Comparison of ENCODE assay signal across 23 cellular contexts in genomic region chr1:204115128-204115527, GRCh38. TPM values are rescaled to one million over a fixed set of nuclear protein-coding genes. Genes with fewer than 3 reads are reported as not detected.
DNase-seq lines count a peak whose midpoint lies in the region; ATAC-seq and TF ChIP-seq lines count a peak whose summit lies in the region.
"Had no signal": no experiment of that assay in that cellular context is flagged by ENCODE, and none has a peak within 500 bp of the region (broad histone marks: within the 10 kb centered on the region; RNA-seq: fewer than 3 reads in every experiment).

No MANE protein-coding gene starts in this region.

- H3K27me3 ChIP-seq in naive thymus-derived CD4-positive, alpha-beta T cell (ENCODE audit: control insufficient read depth in 2 of 2, insufficient read depth in 2 of 2, low read length in 2 of 2) = no peaks in the 10 kb centered on the region
- H3K27me3 ChIP-seq: SJCRH30 had no signal

- no peak overlapping the region for H3K4me3 ChIP-seq in naive thymus-derived CD4-positive, alpha-beta T cell (ENCODE audit: low read length)
- H3K4me3 ChIP-seq: SJCRH30 had no signal

- no peaks in the 10 kb centered on the region for H3K27me3 Mint-ChIP-seq in activated T-cell treated with anti-CD3 and anti-CD28 coated beads, Interleukin-2, amount 50 U/mL, for 24 hours
- H3K27me3 Mint-ChIP-seq in T-helper 17 cell (no peaks in the 10 kb centered on the region), progenitor cell of endocrine pancreas (no peaks in the 10 kb centered on the region)
- no peaks in the 10 kb centered on the region for H3K27me3 Mint-ChIP-seq in naive thymus-derived CD4-positive, alpha-beta T cell
- no peaks in the 10 kb centered on the region for H3K27me3 Mint-ChIP-seq in activated CD4-positive, alpha-beta T cell treated with anti-CD3 and anti-CD28 coated beads, Interleukin-2, amount 10 ng/mL, durations not matched to agents 24 days and 14 days

- DNase-seq in activated T-cell treated with anti-CD3 and anti-CD28 coated beads, Interleukin-2, amount 50 U/mL, for 24 hours = no peak
- no peak for DNase-seq in activated T-cell treated with anti-CD3 and anti-CD28 coated beads, Interleukin-2, amount 50 U/mL, for 48 hours
- DNase-seq in T-helper 17 cell (no peak), foreskin melanocyte (peak; percentile 38), progenitor cell of endocrine pancreas (ENCODE audit: low spot score, unreplicated experiment) (no peak), left lobe of liver (ENCODE audit: low spot score) (no peak)
- DNase-seq in naive thymus-derived CD4-positive, alpha-beta T cell = no peak
- no peak for DNase-seq in activated CD4-positive, alpha-beta T cell treated with anti-CD3 and anti-CD28 coated beads, Interleukin-2, amount 10 ng/mL, durations not matched to agents 24 days and 14 days
- DNase-seq: 8988T, EL, GF-D8, H7, HFFc6, NCI-H1105, NCI-H146, NCI-H2029 treated with DMSO at 0.1 percent for 48 hours, NCI-H226, NCI-H524, NCI-H82, SJCRH30 had no signal

- H3K9me3 Mint-ChIP-seq in activated T-cell treated with anti-CD3 and anti-CD28 coated beads, Interleukin-2, amount 50 U/mL, for 24 hours = no peaks in the 10 kb centered on the region
- H3K9me3 Mint-ChIP-seq in progenitor cell of endocrine pancreas (ENCODE audit: low read depth) = no peaks in the 10 kb centered on the region
- no peaks in the 10 kb centered on the region for H3K9me3 Mint-ChIP-seq in naive thymus-derived CD4-positive, alpha-beta T cell
- H3K9me3 Mint-ChIP-seq in activated CD4-positive, alpha-beta T cell treated with anti-CD3 and anti-CD28 coated beads, Interleukin-2, amount 10 ng/mL, durations not matched to agents 24 days and 14 days = no peaks in the 10 kb centered on the region
- H3K9me3 Mint-ChIP-seq: CD14-positive monocyte, HFFc6 had no signal

- TF ChIP-seq CTCF in progenitor cell of endocrine pancreas (IDR thresholded peaks at IDR 0.05; ENCODE audit: unreplicated experiment) = no peak

- H3K4me1 Mint-ChIP-seq in activated T-cell treated with anti-CD3 and anti-CD28 coated beads, Interleukin-2, amount 50 U/mL, for 24 hours (ENCODE audit: low read depth) = no peaks in the 10 kb centered on the region
- H3K4me1 Mint-ChIP-seq in T-helper 17 cell (no peaks in the 10 kb centered on the region), progenitor cell of endocrine pancreas (ENCODE audit: low read depth) (peaks cover 2% of the 10 kb centered on the region)
- peaks cover 0 to 5% (median 0%) of the 10 kb centered on the region in 7 donors for H3K4me1 Mint-ChIP-seq in naive thymus-derived CD4-positive, alpha-beta T cell
- H3K4me1 Mint-ChIP-seq in activated CD4-positive, alpha-beta T cell treated with anti-CD3 and anti-CD28 coated beads, Interleukin-2, amount 10 ng/mL, durations not matched to agents 24 days and 14 days = no peaks in the 10 kb centered on the region

- H3K4me3 Mint-ChIP-seq in activated T-cell treated with anti-CD3 and anti-CD28 coated beads, Interleukin-2, amount 50 U/mL, for 24 hours = no peak overlapping the region
- no peak overlapping the region for H3K4me3 Mint-ChIP-seq in T-helper 17 cell
- H3K4me3 Mint-ChIP-seq in progenitor cell of endocrine pancreas (ENCODE audit: low read depth) = no peak overlapping the region
- no peak overlapping the region for H3K4me3 Mint-ChIP-seq in naive thymus-derived CD4-positive, alpha-beta T cell
- no peak overlapping the region for H3K4me3 Mint-ChIP-seq in activated CD4-positive, alpha-beta T cell treated with anti-CD3 and anti-CD28 coated beads, Interleukin-2, amount 10 ng/mL, durations not matched to agents 24 days and 14 days
- H3K4me3 Mint-ChIP-seq: HFFc6 had no signal

- CTCF ChIA-PET in naive thymus-derived CD4-positive, alpha-beta T cell (lab: Charles Lee) = interaction anchor here (0.7 kb wide), 1 partner anchor 757 kb away, joined by 4 read pairs; no protein-coding TSS in a partner anchor

- intact Hi-C loops in naive thymus-derived CD4-positive, alpha-beta T cell (cut with micrococcal nuclease) = no loop called here
- intact Hi-C loops in activated CD4-positive, alpha-beta T cell treated with anti-CD3 and anti-CD28 coated beads, Interleukin-2, amount 10 ng/mL, durations not matched to agents 24 days and 14 days (cut with micrococcal nuclease) = no loop called here

- H3K27ac ChIP-seq in naive thymus-derived CD4-positive, alpha-beta T cell (ENCODE audit: low read depth, low read length) = no peak overlapping the region
- H3K27ac ChIP-seq: SJCRH30 had no signal

- no peaks in the 10 kb centered on the region for H3K36me3 ChIP-seq in naive thymus-derived CD4-positive, alpha-beta T cell (ENCODE audit: control insufficient read depth in 2 of 3, insufficient read depth in 3 of 3, low read length in 3 of 3)

- H3K27ac Mint-ChIP-seq in activated T-cell treated with anti-CD3 and anti-CD28 coated beads, Interleukin-2, amount 50 U/mL, for 24 hours = peak overlapping the region; percentile 27
- H3K27ac Mint-ChIP-seq in T-helper 17 cell = peak overlapping the region; percentile 56
- peak overlapping the region; percentile 37 for H3K27ac Mint-ChIP-seq in progenitor cell of endocrine pancreas
- H3K27ac Mint-ChIP-seq in naive thymus-derived CD4-positive, alpha-beta T cell = no peak overlapping the region
- no peak overlapping the region for H3K27ac Mint-ChIP-seq in activated CD4-positive, alpha-beta T cell treated with anti-CD3 and anti-CD28 coated beads, Interleukin-2, amount 10 ng/mL, durations not matched to agents 24 days and 14 days
- H3K27ac Mint-ChIP-seq: HFFc6 had no signal

- ATAC-seq in T-helper 17 cell (no peak), left lobe of liver (no peak)
- ATAC-seq in naive thymus-derived CD4-positive, alpha-beta T cell = no peak

- H3K36me3 Mint-ChIP-seq in activated T-cell treated with anti-CD3 and anti-CD28 coated beads, Interleukin-2, amount 50 U/mL, for 24 hours (ENCODE audit: low read depth) = no peaks in the 10 kb centered on the region
- no peaks in the 10 kb centered on the region for H3K36me3 Mint-ChIP-seq in T-helper 17 cell (ENCODE audit: low read depth)
- peaks cover 6% of the 10 kb centered on the region for H3K36me3 Mint-ChIP-seq in progenitor cell of endocrine pancreas (ENCODE audit: insufficient read depth)
- H3K36me3 Mint-ChIP-seq in naive thymus-derived CD4-positive, alpha-beta T cell = no peaks in the 10 kb centered on the region
- H3K36me3 Mint-ChIP-seq in activated CD4-positive, alpha-beta T cell treated with anti-CD3 and anti-CD28 coated beads, Interleukin-2, amount 10 ng/mL, durations not matched to agents 24 days and 14 days (ENCODE audit: low read depth) = no peaks in the 10 kb centered on the region
- H3K36me3 Mint-ChIP-seq: CD14-positive monocyte had no signal

- no peaks in the 10 kb centered on the region for H3K4me1 ChIP-seq in naive thymus-derived CD4-positive, alpha-beta T cell (ENCODE audit: control insufficient read depth in 2 of 2, insufficient read depth in 2 of 2, low read length in 2 of 2)
- H3K4me1 ChIP-seq: SJCRH30 had no signal

- no peaks in the 10 kb centered on the region for H3K9me3 ChIP-seq in T-helper 17 cell (ENCODE audit: control insufficient read depth, low read length, poor library complexity, severe bottlenecking)
- H3K9me3 ChIP-seq in naive thymus-derived CD4-positive, alpha-beta T cell (ENCODE audit: control insufficient read depth in 2 of 3, low read length in 3 of 3) = no peaks in the 10 kb centered on the region
- H3K9me3 ChIP-seq: SJCRH30 had no signal

- POLR2A ChIA-PET in naive thymus-derived CD4-positive, alpha-beta T cell (lab: Charles Lee) = no interaction called here

RNA-seq across cellular contexts. Expression of gene ETNK2, which starts 36.7 kb away (rescaled TPM):
- total RNA-seq in T-helper 17 cell (10 to 100 TPM in 1 of 2 donors, 1 to 10 TPM in 1; 8.9 to 12.7 TPM), progenitor cell of endocrine pancreas (22.6 and 24.5 TPM in 2 replicates), left lobe of liver (213 TPM)
- 10 to 100 TPM in 2 of 5 experiments, 1 to 10 TPM in 2, under 1 TPM in 1; 0.17 to 16.9 (median 4.9) TPM for total RNA-seq in naive thymus-derived CD4-positive, alpha-beta T cell
- 1 to 10 TPM; 3.2 to 4.4 TPM for polyA plus RNA-seq in naive thymus-derived CD4-positive, alpha-beta T cell
- total RNA-seq in activated CD4-positive, alpha-beta T cell treated with anti-CD3 and anti-CD28 coated beads, Interleukin-2, amount 10 ng/mL, durations not matched to agents 24 days and 14 days = 0.07 TPM in 1 of 2 replicates, not detected in the other
- polyA plus RNA-seq: CD14-positive monocyte had no signal

RNA-seq across cellular contexts. Expression of gene SOX13, which starts 42.2 kb away (rescaled TPM):
- total RNA-seq in T-helper 17 cell = 1 to 10 TPM; 1.3 to 6.3 TPM
- total RNA-seq in progenitor cell of endocrine pancreas = 58.2 and 61.6 TPM in 2 replicates
- 33.8 TPM for total RNA-seq in left lobe of liver
- 10 to 100 TPM in 1 of 5 experiments, 1 to 10 TPM in 1, under 1 TPM in 3; 0.24 to 10.1 (median 0.85) TPM for total RNA-seq in naive thymus-derived CD4-positive, alpha-beta T cell
- not detected for polyA plus RNA-seq in naive thymus-derived CD4-positive, alpha-beta T cell
- total RNA-seq in activated CD4-positive, alpha-beta T cell treated with anti-CD3 and anti-CD28 coated beads, Interleukin-2, amount 10 ng/mL, durations not matched to agents 24 days and 14 days = 0.17 TPM in 1 of 2 replicates, not detected in the other
- polyA plus RNA-seq: CD14-positive monocyte had no signal

RNA-seq across cellular contexts. Expression of gene REN, which starts 51.0 kb away (rescaled TPM):
- total RNA-seq in T-helper 17 cell (not detected), progenitor cell of endocrine pancreas (not detected in 2 replicates), left lobe of liver (0.20 TPM)
- not detected for total RNA-seq in naive thymus-derived CD4-positive, alpha-beta T cell
- polyA plus RNA-seq in naive thymus-derived CD4-positive, alpha-beta T cell = not detected
- not detected in 2 replicates for total RNA-seq in activated CD4-positive, alpha-beta T cell treated with anti-CD3 and anti-CD28 coated beads, Interleukin-2, amount 10 ng/mL, durations not matched to agents 24 days and 14 days
- total RNA-seq: H7, MCF 10A, OCI-LY7, SJCRH30 had no signal
- polyA plus RNA-seq: CD14-positive monocyte had no signal

Comparison
In these comparisons a context has a peak if more than half of its experiments do, and no peak if none do; other contexts are left out.
1. H3K27ac Mint-ChIP-seq: peak in activated T-cell treated with anti-CD3 and anti-CD28 coated beads, Interleukin-2, amount 50 U/mL, for 24 hours (single experiment), T-helper 17 cell (single experiment) and progenitor cell of endocrine pancreas (single experiment); none in naive thymus-derived CD4-positive, alpha-beta T cell (0 of 9) and activated CD4-positive, alpha-beta T cell treated with anti-CD3 and anti-CD28 coated beads, Interleukin-2, amount 10 ng/mL, durations not matched to agents 24 days and 14 days (single experiment).